ENCODE assay signal across 13 cellular contexts in the genomic region with DNA sequence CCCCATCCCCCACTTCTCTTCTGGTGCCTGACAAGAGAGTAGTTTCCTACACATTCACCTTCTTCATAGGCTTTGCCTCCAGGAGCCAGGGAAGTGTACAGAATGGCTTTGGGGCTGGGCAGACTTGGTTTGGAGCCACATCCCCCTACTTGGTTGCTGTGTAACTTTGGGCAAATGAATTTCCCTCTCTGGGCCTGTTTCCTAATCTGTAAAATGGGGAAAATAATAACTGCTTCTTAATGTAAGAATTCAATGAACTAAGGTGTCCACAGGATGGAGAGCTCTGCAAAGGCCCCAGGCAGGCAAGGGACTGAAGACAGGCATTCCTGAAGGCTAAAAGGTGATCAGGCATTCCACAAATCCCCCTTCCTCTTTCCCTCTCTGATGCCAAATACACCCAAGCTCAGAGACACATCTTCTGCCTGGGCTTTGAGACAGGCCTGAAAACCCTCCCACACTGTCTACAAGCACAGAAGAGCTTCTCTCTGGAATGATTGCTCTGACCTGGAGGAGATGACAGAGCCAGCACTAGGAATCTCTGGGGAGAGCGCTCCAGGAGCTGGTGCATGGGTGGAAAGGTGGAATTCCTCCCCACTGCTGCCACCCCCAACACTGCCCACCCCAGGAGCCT. TPM values are rescaled to one million over a fixed set of nuclear protein-coding genes. Genes with fewer than 3 reads are reported as not detected.
DNase-seq lines count a peak whose midpoint lies in the region; ATAC-seq and TF ChIP-seq lines count a peak whose summit lies in the region.
"Had no signal": no experiment of that assay in that cellular context is flagged by ENCODE, and none has a peak within 500 bp of the region (broad histone marks: within the 10 kb centered on the region; RNA-seq: fewer than 3 reads in every experiment).

No MANE protein-coding gene starts in this region.

- H3K27ac ChIP-seq in CD4-positive, alpha-beta memory T cell (ENCODE audit: low read depth, low read length): no peak overlapping the region
- peak overlapping the region; percentile 23 for H3K27ac ChIP-seq in mesenchymal stem cell (ENCODE audit: low read length, poor library complexity, severe bottlenecking)

- H3K4me2 ChIP-seq in mesenchymal stem cell (ENCODE audit: low read length, poor library complexity, severe bottlenecking): no peak overlapping the region

- H3K23ac ChIP-seq in mesenchymal stem cell (ENCODE audit: low read length in 2 of 2): no peak overlapping the region

- peak overlapping the region; percentile 24 for H2AK5ac ChIP-seq in mesenchymal stem cell (ENCODE audit: low read length, severe bottlenecking)

- H3K36me3 Mint-ChIP-seq in CD4-positive, alpha-beta memory T cell: no peaks in the 10 kb centered on the region
- no peaks in the 10 kb centered on the region for H3K36me3 Mint-ChIP-seq in HFFc6 (ENCODE audit: low read depth)
- H3K36me3 Mint-ChIP-seq: activated CD8-positive, alpha-beta memory T cell treated with anti-CD3 and anti-CD28 coated beads, Interleukin-2, amount 10 ng/mL, durations not matched to agents 7 days and 5 days had no signal

- H2AFZ ChIP-seq in mesenchymal stem cell (ENCODE audit: low read depth, low read length): no peak overlapping the region

- no peaks in the 10 kb centered on the region for H3K9me3 Mint-ChIP-seq in CD4-positive, alpha-beta memory T cell
- H3K9me3 Mint-ChIP-seq in HFFc6: no peaks in the 10 kb centered on the region
- H3K9me3 Mint-ChIP-seq: activated naive CD8-positive, alpha-beta T cell treated with anti-CD3 and anti-CD28 coated beads, Interleukin-2, amount 50 U/mL, for 24 hours had no signal

- no peaks in the 10 kb centered on the region for H3K36me3 ChIP-seq in CD4-positive, alpha-beta memory T cell (ENCODE audit: insufficient read depth, low read length)
- H3K36me3 ChIP-seq in mesenchymal stem cell (ENCODE audit: control insufficient read depth in 1 of 2, insufficient read depth in 2 of 2, low read depth in 1 of 2, low read length in 2 of 2): no peaks in the 10 kb centered on the region
- H3K36me3 ChIP-seq: BE2C had no signal

- intact Hi-C loops in CD4-positive, alpha-beta memory T cell (cut with micrococcal nuclease): no loop called here

- no peaks in the 10 kb centered on the region for H3K4me1 ChIP-seq in CD4-positive, alpha-beta memory T cell (ENCODE audit: insufficient read depth, low read length)
- H3K4me1 ChIP-seq in mesenchymal stem cell (ENCODE audit: control insufficient read depth, insufficient read depth, low read depth, low read length): peaks cover 21% of the 10 kb centered on the region

- no CpG with 5 or more reads among the region's 1 CpG for WGBS in mesenchymal stem cell

- POLR2A ChIA-PET in CD4-positive, alpha-beta memory T cell (lab: Charles Lee; ENCODE audit: partially characterized antibody): interaction anchor here (1.4 kb wide), 1 partner anchor 63 kb away, joined by 4 read pairs; a partner anchor contains a TSS

- H2BK15ac ChIP-seq in mesenchymal stem cell (ENCODE audit: low read depth, poor library complexity, severe bottlenecking): peak overlapping the region; percentile 44

- peak overlapping the region; percentile 31 to 46 for H3K18ac ChIP-seq in mesenchymal stem cell (ENCODE audit: low read depth in 1 of 2, low read length in 2 of 2)

- H2BK12ac ChIP-seq in mesenchymal stem cell (ENCODE audit: low read length in 2 of 2): peak overlapping the region in 1 of 2 experiments; percentile 9

- H3K4ac ChIP-seq in mesenchymal stem cell (ENCODE audit: low read depth in 1 of 2, low read length in 2 of 2): peak overlapping the region in 1 of 2 experiments; percentile 37

- no peak for TF ChIP-seq CTCF in HFFc6 (IDR thresholded peaks at IDR 0.05)

- ATAC-seq in HG03520 (IDR thresholded peaks at IDR 0.05; ENCODE audit: unreplicated experiment) (no peak), GM18861 (IDR thresholded peaks at IDR 0.05; ENCODE audit: unreplicated experiment) (no peak)

- peaks cover 0 to 10% (median 4%) of the 10 kb centered on the region in 4 donors for H3K4me1 Mint-ChIP-seq in CD4-positive, alpha-beta memory T cell
- H3K4me1 Mint-ChIP-seq in HFFc6 (ENCODE audit: low read depth): peaks cover 22% of the 10 kb centered on the region

- H3K4me3 ChIP-seq in CD4-positive, alpha-beta memory T cell (ENCODE audit: low read length in 2 of 2): no peak overlapping the region
- 0 out of 2 replicates have a peak overlapping the region, but pooled peaks have one; percentile 20 for H3K4me3 ChIP-seq in Jurkat, Clone E6-1 (ENCODE audit: low read length)
- no peak overlapping the region for H3K4me3 ChIP-seq in mesenchymal stem cell (ENCODE audit: insufficient read depth in 1 of 2, low read depth in 1 of 2, low read length in 2 of 2)

- no peaks in the 10 kb centered on the region for H3K27me3 Mint-ChIP-seq in CD4-positive, alpha-beta memory T cell
- peaks cover 4% of the 10 kb centered on the region for H3K27me3 Mint-ChIP-seq in HFFc6 (ENCODE audit: insufficient read depth)
- H3K27me3 Mint-ChIP-seq: activated CD8-positive, alpha-beta memory T cell treated with anti-CD3 and anti-CD28 coated beads, Interleukin-2, amount 10 ng/mL, durations not matched to agents 7 days and 5 days; activated naive CD8-positive, alpha-beta T cell treated with anti-CD3 and anti-CD28 coated beads, Interleukin-2, amount 50 U/mL, for 24 hours had no signal

- CTCF ChIA-PET in CD4-positive, alpha-beta memory T cell (lab: Charles Lee; ENCODE audit: partially characterized antibody): interaction anchor here (1.2 to 13.0 kb wide), 2 partner anchors 8 to 97 kb away, joined by 3 to 422 read pairs; no protein-coding TSS in a partner anchor

- H4K8ac ChIP-seq in mesenchymal stem cell (ENCODE audit: low read length): peak overlapping the region; percentile 66

- H2BK120ac ChIP-seq in mesenchymal stem cell (ENCODE audit: low read depth, low read length): no peak overlapping the region

- no peaks in the 10 kb centered on the region for H3K27me3 ChIP-seq in CD4-positive, alpha-beta memory T cell (ENCODE audit: insufficient read depth, low read length)
- H3K27me3 ChIP-seq in mesenchymal stem cell (ENCODE audit: control insufficient read depth in 1 of 2, insufficient read depth in 1 of 2, low read length in 2 of 2): no peaks in the 10 kb centered on the region
- H3K27me3 ChIP-seq: BE2C had no signal

- peak overlapping the region in 4 of 7 donors; percentile 3 to 82 (median 26) for H3K27ac Mint-ChIP-seq in CD4-positive, alpha-beta memory T cell
- H3K27ac Mint-ChIP-seq in HFFc6: no peak overlapping the region
- H3K27ac Mint-ChIP-seq: activated naive CD8-positive, alpha-beta T cell treated with anti-CD3 and anti-CD28 coated beads, Interleukin-2, amount 50 U/mL, for 24 hours had no signal

- no peak overlapping the region for H3K14ac ChIP-seq in mesenchymal stem cell (ENCODE audit: low read length in 2 of 2)

- no peak overlapping the region for H3K4me3 Mint-ChIP-seq in CD4-positive, alpha-beta memory T cell
- H3K4me3 Mint-ChIP-seq in HFFc6: no peak overlapping the region
- H3K4me3 Mint-ChIP-seq: activated CD8-positive, alpha-beta memory T cell treated with anti-CD3 and anti-CD28 coated beads, Interleukin-2, amount 10 ng/mL, durations not matched to agents 7 days and 5 days; activated naive CD8-positive, alpha-beta T cell treated with anti-CD3 and anti-CD28 coated beads, Interleukin-2, amount 50 U/mL, for 24 hours had no signal

- H2BK5ac ChIP-seq in mesenchymal stem cell (ENCODE audit: low read depth, low read length, poor library complexity, severe bottlenecking): no peak overlapping the region

- no peak for DNase-seq in CD4-positive, alpha-beta memory T cell
- no peak for DNase-seq in Jurkat, Clone E6-1 (ENCODE audit: low read depth, low spot score)
- DNase-seq in amniotic epithelial cell (ENCODE audit: low read depth): peak; percentile 21
- DNase-seq in mesenchymal stem cell: peak; percentile 24
- DNase-seq in HFFc6: no peak
- DNase-seq in retina: no peak
- DNase-seq: activated CD8-positive, alpha-beta memory T cell treated with anti-CD3 and anti-CD28 coated beads, Interleukin-2, amount 10 ng/mL, durations not matched to agents 7 days and 5 days; Karpas-422; right cardiac atrium had no signal

- peak overlapping the region; percentile 61 for H4K91ac ChIP-seq in mesenchymal stem cell (ENCODE audit: low read length)

- H3K9ac ChIP-seq in mesenchymal stem cell (ENCODE audit: low read length): peak overlapping the region; percentile 9

- H3K79me1 ChIP-seq in mesenchymal stem cell (replicated peaks; ENCODE audit: low read length, poor library complexity, severe bottlenecking): no peaks in the 10 kb centered on the region

- no peaks in the 10 kb centered on the region for H3K9me3 ChIP-seq in CD4-positive, alpha-beta memory T cell (ENCODE audit: control insufficient read depth in 1 of 2, low read length in 2 of 2)
- no peaks in the 10 kb centered on the region for H3K9me3 ChIP-seq in mesenchymal stem cell (ENCODE audit: control insufficient read depth, low read length)
- H3K9me3 ChIP-seq: BE2C had no signal

RNA-seq across cellular contexts. Expression of a gene that starts 6.9 kb away (rescaled TPM):
- under 1 TPM in 1 of 2 experiments, not detected in 1; 0.06 TPM for total RNA-seq in CD4-positive, alpha-beta memory T cell
- not detected for polyA plus RNA-seq in CD4-positive, alpha-beta memory T cell
- polyA plus RNA-seq in Jurkat, Clone E6-1 (2012; ENCODE audit: insufficient read depth, insufficient read length): not detected
- polyA plus RNA-seq in mesenchymal stem cell (2013, experiment 1 of 2): not detected
- polyA plus RNA-seq in mesenchymal stem cell (2013, experiment 2 of 2): not detected
- not detected for total RNA-seq in HFFc6 (2021; fragmentation: NEBNext Ultra II Directional; extraction: Animal tissue kit (Norgen Biotek cat#: 25700))
- polyA plus RNA-seq: right cardiac atrium had no signal

Comparison
In these comparisons a context has a peak if more than half of its experiments do, and no peak if none do; other contexts are left out.
1. DNase-seq: peak in amniotic epithelial cell (single experiment) and mesenchymal stem cell (single experiment); none in CD4-positive, alpha-beta memory T cell (0 of 5), Jurkat, Clone E6-1 (single experiment), HFFc6 (single experiment) and retina (single experiment).